ENCODE assay signal across 21 cellular contexts in the genomic region with DNA sequence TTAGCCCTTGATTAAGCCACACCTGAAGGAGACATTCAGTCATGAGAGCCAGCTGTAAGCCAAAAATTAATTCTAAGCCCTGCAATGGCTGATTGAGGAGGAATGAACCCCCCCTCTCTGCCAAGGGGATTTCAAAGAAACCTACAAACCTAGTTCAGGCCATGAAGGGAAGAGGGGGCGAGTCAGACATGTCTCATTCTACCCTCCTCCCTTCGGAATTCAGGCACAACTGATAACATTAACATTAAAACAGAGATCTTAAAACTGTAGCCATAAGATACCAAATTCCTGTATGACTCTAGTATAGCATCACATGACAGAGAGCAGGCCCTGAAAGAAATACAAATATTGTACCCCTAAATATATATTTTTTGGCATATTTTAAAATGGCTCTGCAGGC. TPM values are rescaled to one million over a fixed set of nuclear protein-coding genes. Genes with fewer than 3 reads are reported as not detected.
DNase-seq lines count a peak whose midpoint lies in the region; ATAC-seq and TF ChIP-seq lines count a peak whose summit lies in the region.
"Had no signal": no experiment of that assay in that cellular context is flagged by ENCODE, and none has a peak within 500 bp of the region (broad histone marks: within the 10 kb centered on the region; RNA-seq: fewer than 3 reads in every experiment).

No MANE protein-coding gene starts in this region.

- peaks cover 8% of the 10 kb centered on the region for H3K9me1 ChIP-seq in IMR-90 (ENCODE audit: insufficient read depth, low read length)

- H3K18ac ChIP-seq in IMR-90 (ENCODE audit: low read depth, low read length) (peak overlapping the region; percentile 63), mesendoderm (ENCODE audit: low read length) (no peak overlapping the region)

- H3K4me3 ChIP-seq in IMR-90 (ENCODE audit: insufficient read depth, low read depth, low read length) (no peak overlapping the region), mesendoderm (ENCODE audit: low read length) (no peak overlapping the region), left ventricle myocardium inferior (no peak overlapping the region)
- H3K4me3 ChIP-seq: right atrium auricular region, SJSA1, upper lobe of right lung had no signal

- no peaks in the 10 kb centered on the region for H3K27me3 ChIP-seq in IMR-90 (ENCODE audit: control insufficient read depth, insufficient read depth, low read length)
- no peaks in the 10 kb centered on the region for H3K27me3 ChIP-seq in mesendoderm (ENCODE audit: insufficient read depth, low read length, poor library complexity)
- H3K27me3 ChIP-seq in left ventricle myocardium inferior (ENCODE audit: low read depth): no peaks in the 10 kb centered on the region
- H3K27me3 ChIP-seq: right atrium auricular region, SJSA1, upper lobe of right lung had no signal

- dilution Hi-C loops in IMR-90 (cut with HindIII; ENCODE audit: low sequenced_read_pairs, unreplicated experiment): no loop called here

- peaks cover 9% of the 10 kb centered on the region for H3K4me1 Mint-ChIP-seq in activated T-helper 17 cell treated with anti-CD3 and anti-CD28 coated beads, Interleukin-2, amount 50 U/mL, for 72 hours
- H3K4me1 Mint-ChIP-seq in activated T-cell treated with anti-CD3 and anti-CD28 coated beads, Interleukin-2, amount 50 U/mL, for 24 hours (ENCODE audit: low read depth): peaks cover 2% of the 10 kb centered on the region

- no peaks in the 10 kb centered on the region for H3K79me2 ChIP-seq in mesendoderm (ENCODE audit: control insufficient read depth, insufficient read depth, low read length)

- H3K56ac ChIP-seq in IMR-90 (ENCODE audit: extremely low read depth, insufficient read depth, low read length): no peak overlapping the region
- H3K56ac ChIP-seq in mesendoderm (ENCODE audit: low read length): no peak overlapping the region

- H3K79me1 ChIP-seq in IMR-90 (ENCODE audit: low read depth in 1 of 2, low read length in 2 of 2) (no peaks in the 10 kb centered on the region), mesendoderm (ENCODE audit: low read length) (no peaks in the 10 kb centered on the region)

- CTCF ChIA-PET in IMR-90 (lab: Yijun Ruan, JAX): interaction anchor here (0.9 kb wide), 1 partner anchor 42 kb away, joined by 3 read pairs; no protein-coding TSS in a partner anchor

- no peak overlapping the region; the same call in 1 of the 2 replicates for H4K5ac ChIP-seq in IMR-90 (ENCODE audit: low read depth, low read length)
- H4K5ac ChIP-seq in mesendoderm (ENCODE audit: low read length): no peak overlapping the region

- peak overlapping the region; percentile 64 for H2AFZ ChIP-seq in IMR-90 (replicated peaks; ENCODE audit: low read length, poor library complexity)

- peak overlapping the region; percentile 69 for H2BK20ac ChIP-seq in IMR-90 (ENCODE audit: low read depth, low read length)

- DNase-seq in EH (ENCODE audit: low read depth) (peak; percentile 59), IMR-90 (peak; percentile 71), mesendoderm (no peak), putamen (ENCODE audit: low spot score) (no peak), NCI-H2227 (lab: John Stamatoyannopoulos, UW; ENCODE audit: unreplicated experiment) (no peak), left ventricle myocardium inferior (no peak)
- no peak for DNase-seq in activated T-cell treated with anti-CD3 and anti-CD28 coated beads, Interleukin-2, amount 50 U/mL, for 24 hours
- DNase-seq: activated CD4-positive, alpha-beta T cell treated with anti-CD3 and anti-CD28 coated beads, Interleukin-2, amount 10 ng/mL, durations not matched to agents 24 days and 14 days; activated naive CD8-positive, alpha-beta T cell treated with anti-CD3 and anti-CD28 coated beads, Interleukin-2, amount 10 ng/mL, durations not matched to agents 7 days and 5 days; effector CD8-positive, alpha-beta T cell; HCEC 1CT; left cardiac atrium; mesenchymal stem cell; naive thymus-derived CD4-positive, alpha-beta T cell; NCI-H187; NCI-H748 treated with DMSO at 0.1 percent for 48 hours; T-helper 2 cell; upper lobe of right lung had no signal

- in situ Hi-C loops in IMR-90 (cut with MboI; ENCODE audit: low sequenced_read_pairs): loop anchor here (10.0 kb wide), 1 partner anchor 215 kb away; no protein-coding TSS in a partner anchor

- POLR2A ChIA-PET in IMR-90 (lab: Charles Lee; ENCODE audit: unreplicated experiment): no interaction called here

- H3K27ac ChIP-seq in IMR-90 (ENCODE audit: insufficient read depth, low read length) (peak overlapping the region; percentile 29; the same call in 1 of the 2 replicates), mesendoderm (ENCODE audit: low read depth, low read length) (peak overlapping the region; percentile 40), left ventricle myocardium inferior (replicated peaks) (no peak overlapping the region)
- H3K27ac ChIP-seq: right atrium auricular region, SJSA1, upper lobe of right lung had no signal

- H3K23ac ChIP-seq in IMR-90 (ENCODE audit: low read depth, low read length) (0 out of 2 replicates have a peak overlapping the region, but pooled peaks have one; percentile 33), mesendoderm (ENCODE audit: low read length) (no peak overlapping the region)

- WGBS in IMR-90 (ENCODE audit: extremely low coverage in 2 of 2, insufficient read length in 1 of 2), 2 experiments: no CpG with 5 or more reads among the region's 2 CpGs
- no CpG with 5 or more reads among the region's 2 CpGs for WGBS in mesendoderm (ENCODE audit: extremely low coverage, insufficient coverage, low lambda C conversion rate)

- TF ChIP-seq RAD21 in IMR-90 (IDR thresholded peaks at IDR 0.05; ENCODE audit: low read length): no peak

- H2BK5ac ChIP-seq in IMR-90 (ENCODE audit: low read depth, low read length, poor library complexity, severe bottlenecking) (peak overlapping the region; percentile 46), mesendoderm (ENCODE audit: low read length) (no peak overlapping the region)

- H2AK5ac ChIP-seq in IMR-90 (ENCODE audit: low read depth, low read length) (no peak overlapping the region), mesendoderm (ENCODE audit: low read length) (no peak overlapping the region)

- BruUV-seq in IMR-90 (replicated peaks; lab: Mats Ljungman, UMichigan): no TSS peak

- H3K14ac ChIP-seq in IMR-90 (replicated peaks; ENCODE audit: low read depth, low read length): peak overlapping the region; percentile 24; the same call in 1 of the 2 replicates

- H4K91ac ChIP-seq in IMR-90 (ENCODE audit: insufficient read depth, low read depth, low read length): peak overlapping the region; percentile 70

- H2AK9ac ChIP-seq in IMR-90 (replicated peaks; ENCODE audit: low read depth, low read length, poor library complexity): no peak overlapping the region

- no peaks in the 10 kb centered on the region for H3K27me3 Mint-ChIP-seq in activated T-helper 17 cell treated with anti-CD3 and anti-CD28 coated beads, Interleukin-2, amount 50 U/mL, for 72 hours
- no peaks in the 10 kb centered on the region for H3K27me3 Mint-ChIP-seq in activated T-cell treated with anti-CD3 and anti-CD28 coated beads, Interleukin-2, amount 50 U/mL, for 24 hours
- H3K27me3 Mint-ChIP-seq: activated CD4-positive, alpha-beta T cell treated with anti-CD3 and anti-CD28 coated beads, Interleukin-2, amount 10 ng/mL, durations not matched to agents 24 days and 14 days; activated naive CD8-positive, alpha-beta T cell treated with anti-CD3 and anti-CD28 coated beads, Interleukin-2, amount 10 ng/mL, durations not matched to agents 7 days and 5 days; naive thymus-derived CD4-positive, alpha-beta T cell had no signal

- ATAC-seq in IMR-90 (ENCODE audit: low read depth): peak; percentile 81
- ATAC-seq in activated T-helper 17 cell treated with anti-CD3 and anti-CD28 coated beads, Interleukin-2, amount 50 U/mL, for 72 hours (replicated peaks): no peak
- ATAC-seq: left cardiac atrium; naive thymus-derived CD4-positive, alpha-beta T cell; upper lobe of right lung had no signal

- H3K36me3 ChIP-seq in IMR-90 (ENCODE audit: control insufficient read depth, insufficient read depth, low read length) (no peaks in the 10 kb centered on the region), mesendoderm (ENCODE audit: control insufficient read depth, insufficient read depth, low read length) (no peaks in the 10 kb centered on the region), left ventricle myocardium inferior (no peaks in the 10 kb centered on the region)
- H3K36me3 ChIP-seq: right atrium auricular region, SJSA1, upper lobe of right lung had no signal

- H3K36me3 Mint-ChIP-seq in activated T-helper 17 cell treated with anti-CD3 and anti-CD28 coated beads, Interleukin-2, amount 50 U/mL, for 72 hours (ENCODE audit: low read depth): no peaks in the 10 kb centered on the region
- H3K36me3 Mint-ChIP-seq in activated T-cell treated with anti-CD3 and anti-CD28 coated beads, Interleukin-2, amount 50 U/mL, for 24 hours (ENCODE audit: low read depth): no peaks in the 10 kb centered on the region
- H3K36me3 Mint-ChIP-seq: activated naive CD8-positive, alpha-beta T cell treated with anti-CD3 and anti-CD28 coated beads, Interleukin-2, amount 10 ng/mL, durations not matched to agents 7 days and 5 days had no signal

- peak overlapping the region in 1 of 2 experiments; percentile 44; a peak in 3 of 4 replicates for H4K8ac ChIP-seq in IMR-90 (ENCODE audit: low read depth in 2 of 2, low read length in 2 of 2)
- no peak overlapping the region for H4K8ac ChIP-seq in mesendoderm (ENCODE audit: low read depth, low read length)

- no peak overlapping the region for H3K9ac ChIP-seq in IMR-90 (ENCODE audit: low read depth, low read length)
- H3K9ac ChIP-seq in mesendoderm (ENCODE audit: low read length): no peak overlapping the region

- H2BK15ac ChIP-seq in IMR-90 (ENCODE audit: low read depth, low read length): peak overlapping the region; percentile 76; the same call in 2 of the 3 replicates
- H2BK15ac ChIP-seq in mesendoderm (replicated peaks; ENCODE audit: low read depth): no peak overlapping the region

- TF ChIP-seq CTCF in IMR-90 (conservative IDR thresholded peaks at IDR 0.05; ENCODE audit: low read depth, low read length) (no peak), left ventricle myocardium inferior (IDR thresholded peaks at IDR 0.05; ENCODE audit: borderline replicate concordance) (no peak)

- no peaks in the 10 kb centered on the region for H3K9me3 ChIP-seq in IMR-90 (ENCODE audit: control insufficient read depth, insufficient read depth, low read length)
- H3K9me3 ChIP-seq in left ventricle myocardium inferior (replicated peaks): no peaks in the 10 kb centered on the region
- H3K9me3 ChIP-seq: right atrium auricular region, SJSA1, upper lobe of right lung had no signal

- H3K4me3 Mint-ChIP-seq in activated T-helper 17 cell treated with anti-CD3 and anti-CD28 coated beads, Interleukin-2, amount 50 U/mL, for 72 hours: no peak overlapping the region
- H3K4me3 Mint-ChIP-seq in activated T-cell treated with anti-CD3 and anti-CD28 coated beads, Interleukin-2, amount 50 U/mL, for 24 hours: no peak overlapping the region
- H3K4me3 Mint-ChIP-seq: activated CD4-positive, alpha-beta T cell treated with anti-CD3 and anti-CD28 coated beads, Interleukin-2, amount 10 ng/mL, durations not matched to agents 24 days and 14 days; activated naive CD8-positive, alpha-beta T cell treated with anti-CD3 and anti-CD28 coated beads, Interleukin-2, amount 10 ng/mL, durations not matched to agents 7 days and 5 days; naive thymus-derived CD4-positive, alpha-beta T cell had no signal

- intact Hi-C loops in IMR-90 (cut with micrococcal nuclease): loop anchor here (10.0 kb wide), 1 partner anchor 785 kb away; a partner anchor contains a TSS
- intact Hi-C loops in left ventricle myocardium inferior (cut with micrococcal nuclease): no loop called here

- no peak for TF ChIP-seq POLR2A in IMR-90 (IDR thresholded peaks at IDR 0.05; ENCODE audit: low read depth, low read length)

- H3K27ac Mint-ChIP-seq in activated T-helper 17 cell treated with anti-CD3 and anti-CD28 coated beads, Interleukin-2, amount 50 U/mL, for 72 hours: peak overlapping the region; percentile 9
- H3K27ac Mint-ChIP-seq in activated T-cell treated with anti-CD3 and anti-CD28 coated beads, Interleukin-2, amount 50 U/mL, for 24 hours: no peak overlapping the region
- H3K27ac Mint-ChIP-seq: activated CD4-positive, alpha-beta T cell treated with anti-CD3 and anti-CD28 coated beads, Interleukin-2, amount 10 ng/mL, durations not matched to agents 24 days and 14 days; activated naive CD8-positive, alpha-beta T cell treated with anti-CD3 and anti-CD28 coated beads, Interleukin-2, amount 10 ng/mL, durations not matched to agents 7 days and 5 days; naive thymus-derived CD4-positive, alpha-beta T cell had no signal

- H3K4ac ChIP-seq in IMR-90 (ENCODE audit: low read depth, low read length) (peak overlapping the region; percentile 84; the same call in 1 of the 2 replicates), mesendoderm (ENCODE audit: low read depth, low read length) (no peak overlapping the region)

- no peaks in the 10 kb centered on the region for H4K20me1 ChIP-seq in IMR-90 (ENCODE audit: insufficient read depth, low read length)

- H3K4me1 ChIP-seq in IMR-90 (ENCODE audit: control insufficient read depth, insufficient read depth, low read length) (peaks cover 18% of the 10 kb centered on the region), mesendoderm (ENCODE audit: control insufficient read depth, low read depth, low read length) (peaks cover 17% of the 10 kb centered on the region), left ventricle myocardium inferior (peaks cover 22% of the 10 kb centered on the region)

- H3K9me3 Mint-ChIP-seq in activated T-helper 17 cell treated with anti-CD3 and anti-CD28 coated beads, Interleukin-2, amount 50 U/mL, for 72 hours: no peaks in the 10 kb centered on the region
- no peaks in the 10 kb centered on the region for H3K9me3 Mint-ChIP-seq in activated T-cell treated with anti-CD3 and anti-CD28 coated beads, Interleukin-2, amount 50 U/mL, for 24 hours
- H3K9me3 Mint-ChIP-seq: activated CD4-positive, alpha-beta T cell treated with anti-CD3 and anti-CD28 coated beads, Interleukin-2, amount 10 ng/mL, durations not matched to agents 24 days and 14 days; naive thymus-derived CD4-positive, alpha-beta T cell had no signal

- peak overlapping the region; percentile 81 for H2BK120ac ChIP-seq in IMR-90 (ENCODE audit: low read depth, low read length)
- H2BK120ac ChIP-seq in mesendoderm (ENCODE audit: low read depth, low read length): no peak overlapping the region

- no peak overlapping the region for H3K4me2 ChIP-seq in IMR-90 (ENCODE audit: low read depth, low read length)
- H3K4me2 ChIP-seq in mesendoderm (ENCODE audit: low read length): no peak overlapping the region

RNA-seq across cellular contexts. Expression of a gene that starts 40.4 kb away (rescaled TPM):
- 48.2 and 60.3 TPM in 2 replicates for total RNA-seq in IMR-90 (2012; rRNA removed)
- 73.1 and 80.9 TPM in 2 replicates for polyA plus RNA-seq in IMR-90 (2012; rRNA removed)
- polyA plus RNA-seq in IMR-90 (2012; cell fraction: cytosol; rRNA removed): 67.3 and 67.7 TPM in 2 replicates
- polyA plus RNA-seq in IMR-90 (2012; cell fraction: nucleus; rRNA removed; ENCODE audit: low replicate concordance): 116 and 173 TPM in 2 replicates
- 10 to 100 TPM; 20.1 to 29.8 TPM for total RNA-seq in activated T-helper 17 cell treated with anti-CD3 and anti-CD28 coated beads, Interleukin-2, amount 50 U/mL, for 72 hours
- polyA plus RNA-seq in mesendoderm (2013, experiment 1 of 2): 11.2 TPM
- polyA plus RNA-seq in mesendoderm (2013, experiment 2 of 2): 11.4 TPM
- total RNA-seq in left ventricle myocardium inferior: 6.8 TPM

Comparison
In these comparisons a context has a peak if more than half of its experiments do, and no peak if none do; other contexts are left out.
1. DNase-seq: peak in EH (single experiment) and IMR-90 (single experiment); none in mesendoderm (single experiment), activated T-cell treated with anti-CD3 and anti-CD28 coated beads, Interleukin-2, amount 50 U/mL, for 24 hours (single experiment), putamen (single experiment), NCI-H2227 (single experiment) and left ventricle myocardium inferior (single experiment).